8 cellular contexts compared by ENCODE assay signal in genomic region chr14:75277000-75277795, GRCh38. TPM values are rescaled to one million over a fixed set of nuclear protein-coding genes. Genes with fewer than 3 reads are reported as not detected.
A peak's percentile ranks its signal among the peaks of the same experiment; 100 is the strongest.
DNase-seq lines count a peak whose midpoint lies in the region; ATAC-seq and TF ChIP-seq lines count a peak whose summit lies in the region.

No MANE protein-coding gene starts in this region.

- H3K36me3 Mint-ChIP-seq in glutamatergic neuron (ENCODE audit: unreplicated experiment) = peaks cover 6% of the 10 kb centered on the region
- H3K36me3 Mint-ChIP-seq in neural progenitor cell = peaks cover 15% of the 10 kb centered on the region

- DNase-seq in EL = peak; percentile 87
- DNase-seq in RWPE1 (ENCODE audit: low spot score) = peak; percentile 84
- DNase-seq in adipocyte (ENCODE audit: low read depth) = peak; percentile 96
- DNase-seq in glutamatergic neuron = peak; percentile 82
- peak; percentile 92 for DNase-seq in neural progenitor cell (ENCODE audit: low spot score)

- H3F3A ChIP-seq in neural progenitor cell (ENCODE audit: low read depth) = peaks cover 36% of the 10 kb centered on the region

- H3K79me2 ChIP-seq in KMS-11 (ENCODE audit: insufficient read depth, low read depth) (no peaks in the 10 kb centered on the region), neural progenitor cell (ENCODE audit: low read depth) (no peaks in the 10 kb centered on the region)

- H3K4me3 Mint-ChIP-seq in glutamatergic neuron (ENCODE audit: unreplicated experiment) (peak overlapping the region; percentile 87), neural progenitor cell (peak overlapping the region; percentile 96)

- no peak for TF ChIP-seq CTCF in KMS-11 (conservative IDR thresholded peaks at IDR 0.05; ENCODE audit: low read depth, low read length)
- no peak for TF ChIP-seq CTCF in RWPE1 (conservative IDR thresholded peaks at IDR 0.05; ENCODE audit: low read depth)
- no peak for TF ChIP-seq CTCF in glutamatergic neuron (IDR thresholded peaks at IDR 0.05; ENCODE audit: partially characterized antibody, unreplicated experiment)
- TF ChIP-seq CTCF in neural progenitor cell (IDR thresholded peaks at IDR 0.05) = peak; percentile 24

- H3K27me3 ChIP-seq in KMS-11 (ENCODE audit: insufficient read depth, low read depth) (peaks cover 4% of the 10 kb centered on the region; the same call in 1 of the 2 replicates), adipocyte (replicated peaks; ENCODE audit: control insufficient read depth, insufficient read depth, low read length) (no peaks in the 10 kb centered on the region), neural progenitor cell (peaks cover 84% of the 10 kb centered on the region)

- H3K27ac ChIP-seq in KMS-11 (peak overlapping the region; percentile 28; the same call in 1 of the 2 replicates), RWPE1 (peak overlapping the region; percentile 97), neural progenitor cell (no peak overlapping the region)

- H3K9ac ChIP-seq in KMS-11 (peak overlapping the region; percentile 75), adipocyte (ENCODE audit: low read length) (peak overlapping the region; percentile 84), neural progenitor cell (no peak overlapping the region)

- no peaks in the 10 kb centered on the region for H3K36me3 ChIP-seq in KMS-11 (ENCODE audit: insufficient read depth)
- H3K36me3 ChIP-seq in adipocyte (ENCODE audit: control insufficient read depth, insufficient read depth, low read length, severe bottlenecking) = peaks cover 22% of the 10 kb centered on the region
- no peaks in the 10 kb centered on the region for H3K36me3 ChIP-seq in neural progenitor cell

- H4K20me1 ChIP-seq in KMS-11 (ENCODE audit: insufficient read depth) (no peaks in the 10 kb centered on the region), neural progenitor cell (ENCODE audit: low read depth) (peaks cover 25% of the 10 kb centered on the region)

- H3K27ac Mint-ChIP-seq in glutamatergic neuron (ENCODE audit: unreplicated experiment) (peak overlapping the region; percentile 82), neural progenitor cell (peak overlapping the region; percentile 97)

- POLR2A ChIA-PET in RWPE1 (lab: Yijun Ruan, JAX; ENCODE audit: low non-redundant PET) = interaction anchor here (0.5 to 0.8 kb wide), 3 partner anchors 21 to 171 kb away, joined by 3 to 9 read pairs (median 3); no protein-coding TSS in a partner anchor

- H3K4me1 Mint-ChIP-seq in glutamatergic neuron (ENCODE audit: low read depth, unreplicated experiment) (no peaks in the 10 kb centered on the region), neural progenitor cell (peaks cover 44% of the 10 kb centered on the region)

- H3K4me3 ChIP-seq in KMS-11 (IDR thresholded peaks at IDR 0.05; ENCODE audit: insufficient read depth, low read depth, low read length) (no peak overlapping the region), adipocyte (ENCODE audit: low read length) (peak overlapping the region; percentile 95), neural progenitor cell (peak overlapping the region; percentile 64)

- no peaks in the 10 kb centered on the region for H3K9me3 ChIP-seq in adipocyte (ENCODE audit: control insufficient read depth, low read length)
- H3K9me3 ChIP-seq in neural progenitor cell (ENCODE audit: low read depth) = no peaks in the 10 kb centered on the region

- H3K4me2 ChIP-seq in KMS-11 = peak overlapping the region; percentile 97
- H3K4me2 ChIP-seq in neural progenitor cell = peak overlapping the region; percentile 90

- peaks cover 7% of the 10 kb centered on the region for H3K9me3 Mint-ChIP-seq in glutamatergic neuron (ENCODE audit: unreplicated experiment)
- no peaks in the 10 kb centered on the region for H3K9me3 Mint-ChIP-seq in neural progenitor cell

- H2AFZ ChIP-seq in KMS-11 (ENCODE audit: low read depth) (peak overlapping the region; percentile 83), neural progenitor cell (replicated peaks) (peak overlapping the region; percentile 14)

- ATAC-seq in GM19455 (IDR thresholded peaks at IDR 0.05; ENCODE audit: unreplicated experiment) (no peak), GM19351 (IDR thresholded peaks at IDR 0.05; ENCODE audit: unreplicated experiment) (no peak)

- H3K27me3 Mint-ChIP-seq in glutamatergic neuron (ENCODE audit: unreplicated experiment) (peaks cover 19% of the 10 kb centered on the region), neural progenitor cell (ENCODE audit: insufficient read depth, low read depth) (peaks cover 30% of the 10 kb centered on the region)

- CTCF ChIA-PET in RWPE1 (lab: Yijun Ruan, JAX) = interaction anchor here (0.7 to 1.3 kb wide), 2 partner anchors 18 to 23 kb away, joined by 3 read pairs; no protein-coding TSS in a partner anchor

- H3K4me1 ChIP-seq in KMS-11 (ENCODE audit: low read depth, poor library complexity, severe bottlenecking) = peaks cover 7% of the 10 kb centered on the region
- peaks cover 59% of the 10 kb centered on the region for H3K4me1 ChIP-seq in adipocyte (ENCODE audit: control insufficient read depth, insufficient read depth, low read length)
- H3K4me1 ChIP-seq in neural progenitor cell = peaks cover 13% of the 10 kb centered on the region

RNA-seq across cellular contexts. Expression of gene FOS, which starts 1.4 kb away (rescaled TPM):
- total RNA-seq in glutamatergic neuron (ENCODE audit: unreplicated experiment) (2.9 TPM), neural progenitor cell (ENCODE audit: low replicate concordance) (32.9 and 98.6 TPM in 2 replicates)
